3 cellular contexts compared by ENCODE assay signal in genomic region chr5:2330731-2331130, GRCh38.
"Had no signal": no experiment of that assay in that cellular context is flagged by ENCODE, and none has a peak within 500 bp of the region (broad histone marks: within the 10 kb centered on the region; RNA-seq: fewer than 3 reads in every experiment).

No MANE protein-coding gene starts in this region.

- ATAC-seq: GM12878 had no signal

- DNase-seq: GDM1, GF-D8 had no signal

- H3K4me3 ChIP-seq: GM12878 had no signal
